In genomic region chr12:48768736-48769135, GRCh38 we compare ENCODE assay signal across 25 cellular contexts. TPM values are rescaled to one million over a fixed set of nuclear protein-coding genes. Genes with fewer than 3 reads are reported as not detected.
A peak's percentile ranks its signal among the peaks of the same experiment; 100 is the strongest.
DNase-seq lines count a peak whose midpoint lies in the region; ATAC-seq and TF ChIP-seq lines count a peak whose summit lies in the region.
"Had no signal": no experiment of that assay in that cellular context is flagged by ENCODE, and none has a peak within 500 bp of the region (broad histone marks: within the 10 kb centered on the region; RNA-seq: fewer than 3 reads in every experiment).

No MANE protein-coding gene starts in this region.

- DNase-seq in heart right ventricle = no peak
- no peak for DNase-seq in right cardiac atrium
- DNase-seq in NT2/D1 (ENCODE audit: low read depth, low spot score) = no peak
- no peak for DNase-seq in endothelial cell (ENCODE audit: low spot score)
- DNase-seq in stimulated activated effector memory CD8-positive, alpha-beta T cell treated with anti-CD3 and anti-CD28 coated beads, Interleukin-12 subunit alpha, Interleukin-12 subunit beta, amount 100 ng/mL, for 72 hours (ENCODE audit: low spot score in 2 of 2) = no peak
- no peak for DNase-seq in HFFc6
- DNase-seq in upper lobe of left lung = no peak
- no peak for DNase-seq in NCI-H1105 treated with DMSO at 0.1 percent for 48 hours (lab: John Stamatoyannopoulos, UW)
- DNase-seq: 8988T, ACHN, BE2C, DMS153, DND-41, NCI-H1092, NCI-H1436, NCI-H187, NCI-H2081 treated with DMSO at 0.1 percent for 48 hours, NCI-H2171, NCI-H226, NCI-H510A, Peyer's patch, SK-N-SH had no signal

- 90 to 91% methylated on average over 9 of the region's 9 CpGs for WGBS in heart right ventricle, 2 donors
- WGBS in right cardiac atrium = 92% methylated on average over 9 of the region's 9 CpGs
- WGBS in upper lobe of left lung, 2 donors = 95 to 97% methylated on average over 8 to 9 of the region's 9 CpGs

- no peak for TF ChIP-seq EP300 in upper lobe of left lung (IDR thresholded peaks at IDR 0.05)

- H3K9me3 Mint-ChIP-seq in endothelial cell (ENCODE audit: unreplicated experiment) = no peaks in the 10 kb centered on the region
- no peaks in the 10 kb centered on the region for H3K9me3 Mint-ChIP-seq in stimulated activated effector memory CD8-positive, alpha-beta T cell treated with anti-CD3 and anti-CD28 coated beads, Interleukin-12 subunit alpha, Interleukin-12 subunit beta, amount 100 ng/mL, for 72 hours
- H3K9me3 Mint-ChIP-seq in HFFc6 = no peaks in the 10 kb centered on the region

- TF ChIP-seq POLR2A in upper lobe of left lung (IDR thresholded peaks at IDR 0.05) = no peak

- peaks cover 6% of the 10 kb centered on the region for H3K27me3 Mint-ChIP-seq in endothelial cell (ENCODE audit: unreplicated experiment)
- H3K27me3 Mint-ChIP-seq in HFFc6 (ENCODE audit: insufficient read depth) = no peaks in the 10 kb centered on the region

- H3K27ac Mint-ChIP-seq in endothelial cell (ENCODE audit: unreplicated experiment) = no peak overlapping the region
- H3K27ac Mint-ChIP-seq in stimulated activated effector memory CD8-positive, alpha-beta T cell treated with anti-CD3 and anti-CD28 coated beads, Interleukin-12 subunit alpha, Interleukin-12 subunit beta, amount 100 ng/mL, for 72 hours = peak overlapping the region; percentile 41
- H3K27ac Mint-ChIP-seq in HFFc6 = no peak overlapping the region
- H3K27ac Mint-ChIP-seq: CD14-positive monocyte had no signal

- H3K27me3 ChIP-seq in heart right ventricle (no peaks in the 10 kb centered on the region), right cardiac atrium (ENCODE audit: control insufficient read depth, insufficient read depth) (no peaks in the 10 kb centered on the region), NT2/D1 (ENCODE audit: insufficient read depth, insufficient read length) (no peaks in the 10 kb centered on the region), upper lobe of left lung (no peaks in the 10 kb centered on the region)
- H3K27me3 ChIP-seq: BE2C, Peyer's patch had no signal

- peaks cover 0 to 96% (median 53%) of the 10 kb centered on the region in 9 donors for H3K36me3 ChIP-seq in heart right ventricle
- peaks cover 70% of the 10 kb centered on the region for H3K36me3 ChIP-seq in NT2/D1 (ENCODE audit: insufficient read depth, insufficient read length, low read length)
- peaks cover 3 to 69% (median 51%) of the 10 kb centered on the region in 4 donors for H3K36me3 ChIP-seq in upper lobe of left lung
- H3K36me3 ChIP-seq: BE2C had no signal

- peak overlapping the region; percentile 29 for H3K9ac ChIP-seq in NT2/D1 (ENCODE audit: insufficient read length, low read depth)
- H3K9ac ChIP-seq: SK-N-SH had no signal

- ATAC-seq in heart right ventricle (peak in 1 of 8 donors; percentile 4), right cardiac atrium (no peak), upper lobe of left lung (ENCODE audit: low FRiP score in 2 of 2) (no peak)
- no peak for ATAC-seq in stimulated activated effector memory CD8-positive, alpha-beta T cell treated with anti-CD3 and anti-CD28 coated beads, Interleukin-12 subunit alpha, Interleukin-12 subunit beta, amount 100 ng/mL, for 72 hours

- H3K9me3 ChIP-seq in heart right ventricle (no peaks in the 10 kb centered on the region), right cardiac atrium (ENCODE audit: control insufficient read depth, low read length) (no peaks in the 10 kb centered on the region), NT2/D1 (ENCODE audit: insufficient read depth, low read length) (no peaks in the 10 kb centered on the region), upper lobe of left lung (no peaks in the 10 kb centered on the region)
- H3K9me3 ChIP-seq: BE2C, HAP-1, Peyer's patch, SK-N-SH had no signal

- no peak for TF ChIP-seq CTCF in heart right ventricle (IDR thresholded peaks at IDR 0.05)
- no peak for TF ChIP-seq CTCF in endothelial cell (IDR thresholded peaks at IDR 0.05; ENCODE audit: unreplicated experiment)
- no peak for TF ChIP-seq CTCF in HFFc6 (IDR thresholded peaks at IDR 0.05)
- no peak for TF ChIP-seq CTCF in upper lobe of left lung (IDR thresholded peaks at IDR 0.05)

- H3K4me3 ChIP-seq in heart right ventricle (no peak overlapping the region), right cardiac atrium (ENCODE audit: low read length) (no peak overlapping the region), NT2/D1 (ENCODE audit: insufficient read length, low read depth) (no peak overlapping the region), upper lobe of left lung (no peak overlapping the region)
- H3K4me3 ChIP-seq: HAP-1, Peyer's patch had no signal

- intact Hi-C loops in heart right ventricle (cut with DNase I) = no loop called here
- intact Hi-C loops in right cardiac atrium (cut with DNase I) = no loop called here

- no peaks in the 10 kb centered on the region for H3K4me1 Mint-ChIP-seq in endothelial cell (ENCODE audit: unreplicated experiment)
- peaks cover 22% of the 10 kb centered on the region for H3K4me1 Mint-ChIP-seq in stimulated activated effector memory CD8-positive, alpha-beta T cell treated with anti-CD3 and anti-CD28 coated beads, Interleukin-12 subunit alpha, Interleukin-12 subunit beta, amount 100 ng/mL, for 72 hours
- H3K4me1 Mint-ChIP-seq in HFFc6 (ENCODE audit: low read depth) = peaks cover 21% of the 10 kb centered on the region

- H3K36me3 Mint-ChIP-seq in endothelial cell (ENCODE audit: low read depth, unreplicated experiment) (peaks cover 45% of the 10 kb centered on the region), HFFc6 (ENCODE audit: low read depth) (peaks cover 18% of the 10 kb centered on the region)
- no peaks in the 10 kb centered on the region for H3K36me3 Mint-ChIP-seq in stimulated activated effector memory CD8-positive, alpha-beta T cell treated with anti-CD3 and anti-CD28 coated beads, Interleukin-12 subunit alpha, Interleukin-12 subunit beta, amount 100 ng/mL, for 72 hours
- H3K36me3 Mint-ChIP-seq: CD14-positive monocyte had no signal

- H3K4me1 ChIP-seq in heart right ventricle (peaks cover 6 to 61% (median 28%) of the 10 kb centered on the region in 9 donors), right cardiac atrium (ENCODE audit: control insufficient read depth, insufficient read depth, low read length) (peaks cover 9% of the 10 kb centered on the region), NT2/D1 (ENCODE audit: insufficient read depth, insufficient read length) (peaks cover 19% of the 10 kb centered on the region), upper lobe of left lung (peaks cover 0 to 6% (median 0%) of the 10 kb centered on the region in 4 donors)
- H3K4me1 ChIP-seq: BE2C, HAP-1 had no signal

- H3K27ac ChIP-seq in heart right ventricle = peak overlapping the region in 6 of 10 donors; percentile 31 to 77 (median 56)
- no peak overlapping the region for H3K27ac ChIP-seq in right cardiac atrium (ENCODE audit: low read length)
- H3K27ac ChIP-seq in upper lobe of left lung = no peak overlapping the region
- H3K27ac ChIP-seq: Peyer's patch had no signal

- H3K4me3 Mint-ChIP-seq in endothelial cell (ENCODE audit: unreplicated experiment) = peak overlapping the region; percentile 42
- H3K4me3 Mint-ChIP-seq in stimulated activated effector memory CD8-positive, alpha-beta T cell treated with anti-CD3 and anti-CD28 coated beads, Interleukin-12 subunit alpha, Interleukin-12 subunit beta, amount 100 ng/mL, for 72 hours = no peak overlapping the region
- no peak overlapping the region for H3K4me3 Mint-ChIP-seq in HFFc6
- H3K4me3 Mint-ChIP-seq: CD14-positive monocyte had no signal

RNA-seq across cellular contexts. Expression of gene ADCY6, which starts 20.2 kb away (rescaled TPM):
- total RNA-seq in heart right ventricle (100 to 1,000 TPM in 8 of 10 donors, 10 to 100 TPM in 2; 84.4 to 144 (median 122) TPM), right cardiac atrium (100 to 1,000 TPM in 1 of 4 donors, 10 to 100 TPM in 3; 75.0 to 125 (median 96.6) TPM), endothelial cell (ENCODE audit: unreplicated experiment) (31.6 TPM), upper lobe of left lung (100 to 1,000 TPM in 1 of 6 donors, 10 to 100 TPM in 5; 26.0 to 113 (median 35.1) TPM)
- polyA plus RNA-seq in heart right ventricle (100 to 1,000 TPM in 1 of 2 donors, 10 to 100 TPM in 1; 35.3 to 123 TPM), right cardiac atrium (51.4 TPM)
- total RNA-seq in HFFc6 (2021; fragmentation: NEBNext Ultra II Directional; extraction: Animal tissue kit (Norgen Biotek cat#: 25700)) = 10 to 100 TPM; 20.3 to 31.6 (median 22.4) TPM
- total RNA-seq: OCI-LY7 had no signal

RNA-seq across cellular contexts. Expression of gene CACNB3, which starts 49.6 kb away (rescaled TPM):
- total RNA-seq in heart right ventricle = 1 to 10 TPM; 2.2 to 7.8 (median 4.1) TPM
- polyA plus RNA-seq in heart right ventricle = 10 to 100 TPM in 1 of 2 donors, 1 to 10 TPM in 1; 4.3 to 13.5 TPM
- total RNA-seq in right cardiac atrium = 1 to 10 TPM; 6.1 to 7.6 (median 7.1) TPM
- 3.5 TPM for polyA plus RNA-seq in right cardiac atrium
- 83.1 TPM for total RNA-seq in endothelial cell (ENCODE audit: unreplicated experiment)
- 10 to 100 TPM; 32.3 to 44.4 (median 38.4) TPM for total RNA-seq in HFFc6 (2021; fragmentation: NEBNext Ultra II Directional; extraction: Animal tissue kit (Norgen Biotek cat#: 25700))
- 10 to 100 TPM in 5 of 6 donors, 1 to 10 TPM in 1; 9.1 to 21.2 (median 14.3) TPM for total RNA-seq in upper lobe of left lung

RNA-seq across cellular contexts. Expression of gene CCNT1, which starts 52.2 kb away (rescaled TPM):
- total RNA-seq in heart right ventricle (10 to 100 TPM; 17.6 to 27.2 (median 23.0) TPM), right cardiac atrium (10 to 100 TPM; 18.8 to 23.7 (median 21.9) TPM), endothelial cell (ENCODE audit: unreplicated experiment) (46.1 TPM), upper lobe of left lung (10 to 100 TPM; 11.9 to 39.8 (median 26.6) TPM)
- polyA plus RNA-seq in heart right ventricle (1 to 10 TPM; 2.7 to 4.0 TPM), right cardiac atrium (3.9 TPM)
- 10 to 100 TPM; 30.7 to 36.7 (median 31.3) TPM for total RNA-seq in HFFc6 (2021; fragmentation: NEBNext Ultra II Directional; extraction: Animal tissue kit (Norgen Biotek cat#: 25700))

Comparison
In these comparisons a context has a peak if more than half of its experiments do, and no peak if none do; other contexts are left out.
1. H3K27ac ChIP-seq: peak in heart right ventricle (6 of 10); none in right cardiac atrium (single experiment) and upper lobe of left lung (0 of 4).